1 cellular context compared by ENCODE assay signal in the genomic region with DNA sequence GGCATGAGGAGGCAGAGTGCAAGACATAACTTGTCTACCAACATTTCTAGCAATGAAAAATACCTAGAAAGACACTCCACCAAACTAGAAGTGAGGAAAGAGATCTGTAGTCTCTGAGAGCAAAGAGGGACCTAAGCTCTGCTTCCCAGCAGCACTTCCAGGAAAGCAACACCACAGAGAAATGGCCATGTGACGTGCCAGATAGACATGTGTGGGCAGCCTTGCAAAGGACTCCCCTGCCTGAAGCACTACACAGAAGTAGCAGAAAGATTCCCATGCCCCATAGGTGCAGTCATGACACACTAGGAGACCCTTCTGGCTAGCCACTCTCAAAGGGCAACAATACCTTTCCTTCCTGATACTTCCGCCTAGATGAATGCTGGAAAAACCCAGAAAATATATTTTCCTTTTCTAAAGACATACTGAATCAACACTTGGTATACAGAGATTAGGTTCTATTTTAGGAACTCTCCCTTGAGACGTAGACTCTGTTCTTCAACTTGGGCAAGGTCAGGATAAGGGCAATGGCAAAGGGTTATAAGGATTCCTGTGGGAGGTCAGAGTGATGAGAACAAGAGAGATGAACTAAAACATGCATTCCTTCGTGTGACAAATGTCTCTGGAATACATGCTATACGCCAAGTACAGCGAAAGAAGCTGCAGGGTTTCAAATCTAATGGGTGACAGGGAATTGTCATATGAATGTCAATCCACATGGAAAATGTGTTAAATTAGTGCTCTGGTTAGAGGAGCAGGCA.
TF ChIP-seq lines count a peak whose summit lies in the region.

No MANE protein-coding gene starts in this region.

TF ChIP-seq in HEK293, 187 proteins besides CTCF, POLR2A, EP300 and RAD21 (continued from another document):
- TF ChIP-seq ZNF398 (tag by site-specific recombination; IDR thresholded peaks at IDR 0.05) (no peak), ZBTB48 (tag by site-specific recombination; IDR thresholded peaks at IDR 0.05) (no peak)
